16 cellular contexts compared by ENCODE assay signal in genomic region chr9:130351343-130351742, GRCh38.
DNase-seq lines count a peak whose midpoint lies in the region; ATAC-seq, FAIRE-seq and TF ChIP-seq lines count a peak whose summit lies in the region.
"Had no signal": no experiment of that assay in that cellular context is flagged by ENCODE, and none has a peak within 500 bp of the region (broad histone marks: within the 10 kb centered on the region; RNA-seq: fewer than 3 reads in every experiment).

No MANE protein-coding gene starts in this region.

- FAIRE-seq in bronchial epithelial cell (lab: Jason Lieb, UNC) (peak; percentile 32), kidney (lab: Jason Lieb, UNC) (no peak)
- FAIRE-seq: GM19239 had no signal

- no peak for TF ChIP-seq EP300 in transverse colon (IDR thresholded peaks at IDR 0.05; ENCODE audit: low read depth)

- dilution Hi-C loops in mammary epithelial cell (cut with HindIII; ENCODE audit: low sequenced_read_pairs), result loop anchor here (5.0 kb wide), 1 partner anchor 89 kb away; no protein-coding TSS in a partner anchor

- H3K4me3 ChIP-seq in mammary epithelial cell (replicated peaks in 1 of 3; ENCODE audit: insufficient read depth in 1 of 3, low read depth in 2 of 3, low read length in 3 of 3), result no peak overlapping the region
- no peak overlapping the region for H3K4me3 ChIP-seq in bronchial epithelial cell (ENCODE audit: low read depth, low read length)
- no peak overlapping the region for H3K4me3 ChIP-seq in kidney (ENCODE audit: low read length in 2 of 2)
- H3K4me3 ChIP-seq in transverse colon, result no peak overlapping the region
- H3K4me3 ChIP-seq: BLaER1, HAP-1 had no signal

- H3K36me3 ChIP-seq in mammary epithelial cell (ENCODE audit: insufficient read depth, low read length), result no peaks in the 10 kb centered on the region
- no peaks in the 10 kb centered on the region for H3K36me3 ChIP-seq in bronchial epithelial cell (ENCODE audit: control insufficient read depth, insufficient read depth, low read length)
- no peaks in the 10 kb centered on the region for H3K36me3 ChIP-seq in kidney (ENCODE audit: control insufficient read depth in 1 of 2, insufficient read depth in 2 of 2, low read length in 2 of 2)
- H3K36me3 ChIP-seq in transverse colon, result no peaks in the 10 kb centered on the region
- H3K36me3 ChIP-seq: BLaER1, HAP-1 had no signal

- H2AFZ ChIP-seq in mammary epithelial cell (ENCODE audit: low read depth, low read length), result no peak overlapping the region

- no peaks in the 10 kb centered on the region for H3K27me3 Mint-ChIP-seq in MCF 10A (ENCODE audit: insufficient read depth, unreplicated experiment)
- peaks cover 0 to 12% of the 10 kb centered on the region in 2 donors for H3K27me3 Mint-ChIP-seq in effector memory CD8-positive, alpha-beta T cell
- H3K27me3 Mint-ChIP-seq: CD4-positive, CD25-positive, alpha-beta regulatory T cell had no signal

- intact Hi-C loops in MCF 10A (cut with micrococcal nuclease), result loop anchor here (5.0 kb wide), 1 partner anchor 91 kb away; the partner anchor contains the start of gene ASS1
- intact Hi-C loops in mammary epithelial cell (cut with micrococcal nuclease), result no loop called here
- intact Hi-C loops in kidney (cut with DNase I), result no loop called here
- intact Hi-C loops in transverse colon (cut with DNase I; ENCODE audit: low total_unique reads), result loop anchor here (2.0 kb wide), 1 partner anchor 71 kb away; no protein-coding TSS in a partner anchor

- in situ Hi-C loops in mammary epithelial cell (cut with MboI; ENCODE audit: low sequenced_read_pairs in 2 of 2) (no loop called here), transverse colon (cut with MboI; ENCODE audit: low pct_ligation_motif_present in 1 of 4, low pct_unique_long_range_greater_than_20kb in 1 of 4, low sequenced_read_pairs in 3 of 4) (no loop called here)

- H3K9ac ChIP-seq in mammary epithelial cell (ENCODE audit: insufficient read depth, low read length) (no peak overlapping the region), kidney (ENCODE audit: low read length in 2 of 2) (no peak overlapping the region)
- H3K9ac ChIP-seq: BLaER1 had no signal

- H3K9me3 Mint-ChIP-seq in MCF 10A (ENCODE audit: unreplicated experiment), result no peaks in the 10 kb centered on the region
- H3K9me3 Mint-ChIP-seq in effector memory CD8-positive, alpha-beta T cell, result no peaks in the 10 kb centered on the region
- H3K9me3 Mint-ChIP-seq: CD4-positive, CD25-positive, alpha-beta regulatory T cell had no signal

- ATAC-seq in effector memory CD8-positive, alpha-beta T cell (replicated peaks), result no peak

- TF ChIP-seq CTCF in MCF 10A (IDR thresholded peaks at IDR 0.05; ENCODE audit: unreplicated experiment) (no peak), mammary epithelial cell (conservative IDR thresholded peaks at IDR 0.05 in 1 of 2, IDR thresholded peaks at IDR 0.05 in 1 of 2; ENCODE audit: extremely low read depth in 1 of 2, insufficient read depth in 1 of 2, low read depth in 1 of 2, low read length in 2 of 2) (no peak), bronchial epithelial cell (IDR thresholded peaks at IDR 0.05; ENCODE audit: insufficient read depth, low read length, severe bottlenecking) (no peak), kidney (IDR thresholded peaks at IDR 0.05; ENCODE audit: borderline replicate concordance, extremely low read depth, insufficient read depth) (no peak), transverse colon (IDR thresholded peaks at IDR 0.05) (no peak)

- POLR2A ChIA-PET in MCF 10A (lab: Yijun Ruan, JAX), result no interaction called here

- no peaks in the 10 kb centered on the region for H3K79me2 ChIP-seq in mammary epithelial cell (ENCODE audit: insufficient read depth, low read length)

- no peak for TF ChIP-seq POLR2A in transverse colon (IDR thresholded peaks at IDR 0.05)

- DNase-seq in MCF 10A (ENCODE audit: unreplicated experiment) (no peak), mammary epithelial cell (no peak), bronchial epithelial cell (ENCODE audit: low read depth) (no peak), kidney (peak; percentile 54), transverse colon (no peak), glomerular visceral epithelial cell (ENCODE audit: extremely low spot score) (no peak), C1 segment of cervical spinal cord (lab: John Stamatoyannopoulos, UW) (no peak)
- DNase-seq in effector memory CD8-positive, alpha-beta T cell, result no peak
- DNase-seq: CD4-positive, CD25-positive, alpha-beta regulatory T cell; DMS53; GF-D8; GOT3 had no signal

- 91% methylated on average over 9 of the region's 14 CpGs for WGBS in mammary epithelial cell (ENCODE audit: low coverage, missing lambda C conversion rate)
- WGBS in transverse colon (ENCODE audit: low coverage in 1 of 2), 2 donors, result 71 to 94% methylated on average over 5 to 14 of the region's 14 CpGs

- no peaks in the 10 kb centered on the region for H3K36me3 Mint-ChIP-seq in MCF 10A (ENCODE audit: insufficient read depth, unreplicated experiment)
- H3K36me3 Mint-ChIP-seq in effector memory CD8-positive, alpha-beta T cell (ENCODE audit: insufficient read depth), result no peaks in the 10 kb centered on the region
- H3K36me3 Mint-ChIP-seq: CD4-positive, CD25-positive, alpha-beta regulatory T cell had no signal

- H3K9me3 ChIP-seq in mammary epithelial cell (replicated peaks; ENCODE audit: insufficient read depth, low read length), result no peaks in the 10 kb centered on the region
- H3K9me3 ChIP-seq in kidney (ENCODE audit: control insufficient read depth in 1 of 2, low read length in 2 of 2), result no peaks in the 10 kb centered on the region
- H3K9me3 ChIP-seq in transverse colon, result no peaks in the 10 kb centered on the region
- H3K9me3 ChIP-seq: BLaER1, HAP-1 had no signal

- BruUV-seq in MCF 10A (replicated peaks; lab: Mats Ljungman, UMichigan), result no TSS peak
- no TSS peak for BruUV-seq in mammary epithelial cell (replicated peaks; lab: Mats Ljungman, UMichigan)

- H3K27ac Mint-ChIP-seq in MCF 10A (ENCODE audit: low read depth, unreplicated experiment), result peak overlapping the region; percentile 81
- no peak overlapping the region for H3K27ac Mint-ChIP-seq in effector memory CD8-positive, alpha-beta T cell
- H3K27ac Mint-ChIP-seq: CD4-positive, CD25-positive, alpha-beta regulatory T cell had no signal

- H3K4me3 Mint-ChIP-seq in MCF 10A (ENCODE audit: unreplicated experiment), result no peak overlapping the region
- no peak overlapping the region for H3K4me3 Mint-ChIP-seq in effector memory CD8-positive, alpha-beta T cell
- H3K4me3 Mint-ChIP-seq: CD4-positive, CD25-positive, alpha-beta regulatory T cell had no signal

- no peaks in the 10 kb centered on the region for H4K20me1 ChIP-seq in mammary epithelial cell (ENCODE audit: insufficient read depth, low read length)
- H4K20me1 ChIP-seq: BLaER1 had no signal

- CTCF ChIA-PET in MCF 10A (lab: Yijun Ruan, JAX), result interaction anchor here (0.7 kb wide), 1 partner anchor 331 kb away, joined by 3 read pairs; no protein-coding TSS in a partner anchor
- CTCF ChIA-PET in mammary epithelial cell (lab: Charles Lee; ENCODE audit: low non-redundant PET), result no interaction called here

- H3K4me2 ChIP-seq in mammary epithelial cell (ENCODE audit: insufficient read depth, low read depth, low read length), result no peak overlapping the region

- H3K27ac ChIP-seq in mammary epithelial cell (ENCODE audit: insufficient read depth, low read depth, low read length) (no peak overlapping the region), kidney (ENCODE audit: low read depth in 2 of 2, low read length in 2 of 2) (no peak overlapping the region), transverse colon (peak overlapping the region in 3 of 4 donors; percentile 43 to 70 (median 51))
- H3K27ac ChIP-seq: 22Rv1, BLaER1 had no signal

- peaks cover 12% of the 10 kb centered on the region for H3K4me1 Mint-ChIP-seq in MCF 10A (ENCODE audit: insufficient read depth, unreplicated experiment)
- H3K4me1 Mint-ChIP-seq in effector memory CD8-positive, alpha-beta T cell (ENCODE audit: low read depth in 2 of 2), result no peaks in the 10 kb centered on the region
- H3K4me1 Mint-ChIP-seq: CD4-positive, CD25-positive, alpha-beta regulatory T cell had no signal

- H3K4me1 ChIP-seq in mammary epithelial cell (ENCODE audit: insufficient read depth, low read length), result no peaks in the 10 kb centered on the region
- no peaks in the 10 kb centered on the region for H3K4me1 ChIP-seq in kidney (ENCODE audit: control insufficient read depth in 1 of 2, insufficient read depth in 1 of 2, low read depth in 1 of 2, low read length in 2 of 2)
- H3K4me1 ChIP-seq in transverse colon, result peaks cover 0 to 8% (median 3%) of the 10 kb centered on the region in 4 donors
- H3K4me1 ChIP-seq: HAP-1 had no signal

- H3K27me3 ChIP-seq in mammary epithelial cell (ENCODE audit: insufficient read depth, low read length), result no peaks in the 10 kb centered on the region
- no peaks in the 10 kb centered on the region for H3K27me3 ChIP-seq in bronchial epithelial cell (ENCODE audit: control insufficient read depth, insufficient read depth, low read length)
- no peaks in the 10 kb centered on the region for H3K27me3 ChIP-seq in transverse colon
- H3K27me3 ChIP-seq: BLaER1 had no signal

Comparison
In these comparisons a context has a peak if more than half of its experiments do, and no peak if none do; other contexts are left out.
1. intact Hi-C loops: an anchor here in MCF 10A (5.0 kb wide) and transverse colon (2.0 kb wide); none called in mammary epithelial cell and kidney.
2. H3K27ac ChIP-seq: peak in transverse colon (3 of 4); none in mammary epithelial cell (single experiment) and kidney (0 of 2).